Comparison of ENCODE assay signal across 7 cellular contexts in genomic region chr12:55705802-55706402, GRCh38. TPM values are rescaled to one million over a fixed set of nuclear protein-coding genes. Genes with fewer than 3 reads are reported as not detected.
A peak's percentile ranks its signal among the peaks of the same experiment; 100 is the strongest.
DNase-seq lines count a peak whose midpoint lies in the region; ATAC-seq and TF ChIP-seq lines count a peak whose summit lies in the region.

No MANE protein-coding gene starts in this region.

- peaks cover 9% of the 10 kb centered on the region for H3K27me3 Mint-ChIP-seq in glutamatergic neuron (ENCODE audit: unreplicated experiment)

- peak overlapping the region; percentile 87 for H3K27ac Mint-ChIP-seq in glutamatergic neuron (ENCODE audit: unreplicated experiment)

- no peaks in the 10 kb centered on the region for H3K9me2 ChIP-seq in OCI-LY1 (ENCODE audit: low read depth, low read length)

- no peaks in the 10 kb centered on the region for H3K36me3 Mint-ChIP-seq in glutamatergic neuron (ENCODE audit: unreplicated experiment)

- H3K9me3 ChIP-seq in OCI-LY1 (ENCODE audit: low read length) (no peaks in the 10 kb centered on the region), skeletal muscle tissue (ENCODE audit: control insufficient read depth in 3 of 3, low read length in 3 of 3) (no peaks in the 10 kb centered on the region)

- H4K20me1 ChIP-seq in OCI-LY1 (ENCODE audit: insufficient read depth, low read length), result no peaks in the 10 kb centered on the region

- H3K4me3 ChIP-seq in OCI-LY1 (ENCODE audit: low read depth, low read length, poor library complexity, severe bottlenecking), result no peak overlapping the region
- peak overlapping the region; percentile 73 to 97 (median 90) for H3K4me3 ChIP-seq in skeletal muscle tissue (ENCODE audit: low read length in 3 of 3)

- ATAC-seq in GM19035 (IDR thresholded peaks at IDR 0.05; ENCODE audit: unreplicated experiment) (no peak), HG02973 (IDR thresholded peaks at IDR 0.05; ENCODE audit: unreplicated experiment) (no peak)

- H2AFZ ChIP-seq in OCI-LY1 (ENCODE audit: low read length), result no peak overlapping the region

- H3K27me3 ChIP-seq in OCI-LY1 (ENCODE audit: insufficient read depth, low read length) (peaks cover 18% of the 10 kb centered on the region), skeletal muscle tissue (ENCODE audit: control insufficient read depth in 3 of 3, insufficient read depth in 3 of 3, low read length in 3 of 3) (no peaks in the 10 kb centered on the region)

- no peak overlapping the region for H3K27ac ChIP-seq in OCI-LY1 (ENCODE audit: low read depth, low read length, poor library complexity, severe bottlenecking)
- H3K27ac ChIP-seq in skeletal muscle tissue (ENCODE audit: low read depth, low read length), result peak overlapping the region; percentile 89

- peak overlapping the region; percentile 96 for H3K4me3 Mint-ChIP-seq in glutamatergic neuron (ENCODE audit: unreplicated experiment)

- H3K36me3 ChIP-seq in OCI-LY1 (ENCODE audit: insufficient read depth, low read length) (no peaks in the 10 kb centered on the region), skeletal muscle tissue (ENCODE audit: control insufficient read depth in 3 of 3, insufficient read depth in 3 of 3, low read length in 3 of 3) (peaks cover 0 to 3% (median 2%) of the 10 kb centered on the region in 3 donors)

- peaks cover 10% of the 10 kb centered on the region for H3K9me3 Mint-ChIP-seq in glutamatergic neuron (ENCODE audit: unreplicated experiment)

- H3K4me1 ChIP-seq in OCI-LY1 (ENCODE audit: insufficient read depth, low read length, severe bottlenecking) (peaks cover 7% of the 10 kb centered on the region), skeletal muscle tissue (ENCODE audit: control insufficient read depth in 3 of 3, insufficient read depth in 3 of 3, low read length in 3 of 3) (peaks cover 52 to 70% (median 55%) of the 10 kb centered on the region in 3 donors)

- H3K4me2 ChIP-seq in OCI-LY1 (ENCODE audit: low read length), result no peak overlapping the region

- no peaks in the 10 kb centered on the region for H3K79me2 ChIP-seq in OCI-LY1 (ENCODE audit: insufficient read depth, low read length)

- peak; percentile 59 for TF ChIP-seq CTCF in GM12874 (IDR thresholded peaks at IDR 0.05; ENCODE audit: insufficient read depth, low read depth, low read length)
- peak; percentile 81 for TF ChIP-seq CTCF in OCI-LY1 (IDR thresholded peaks at IDR 0.05; ENCODE audit: low read length)
- peak; percentile 68 for TF ChIP-seq CTCF in glutamatergic neuron (IDR thresholded peaks at IDR 0.05; ENCODE audit: partially characterized antibody, unreplicated experiment)

- H3K4me1 Mint-ChIP-seq in glutamatergic neuron (ENCODE audit: low read depth, unreplicated experiment), result peaks cover 19% of the 10 kb centered on the region

- no peak overlapping the region for H3K9ac ChIP-seq in OCI-LY1 (ENCODE audit: low read length)
- peak overlapping the region; percentile 91 to 97 (median 94) for H3K9ac ChIP-seq in skeletal muscle tissue (ENCODE audit: low read depth in 1 of 3, low read length in 3 of 3)

- H3F3A ChIP-seq in OCI-LY1 (ENCODE audit: insufficient read depth, low read length), result no peaks in the 10 kb centered on the region

- DNase-seq in glutamatergic neuron, result no peak
- no peak for DNase-seq in stimulated activated CD4-positive, alpha-beta T cell treated with anti-CD3 and anti-CD28 coated beads, Interleukin-4, amount 100 ng/mL, for 1 hour

RNA-seq across cellular contexts. Expression of gene ITGA7, which starts 1.8 kb away (rescaled TPM):
- 156 TPM for total RNA-seq in glutamatergic neuron (ENCODE audit: unreplicated experiment)
- total RNA-seq in skeletal muscle tissue, result 123 TPM

RNA-seq across cellular contexts. Expression of gene BLOC1S1, which starts 9.9 kb away (rescaled TPM):
- total RNA-seq in glutamatergic neuron (ENCODE audit: unreplicated experiment) (71.2 TPM), skeletal muscle tissue (42.3 TPM)

RNA-seq across cellular contexts. Expression of gene RDH5, which starts 14.3 kb away (rescaled TPM):
- total RNA-seq in glutamatergic neuron (ENCODE audit: unreplicated experiment) (6.6 TPM), skeletal muscle tissue (19.8 TPM)

RNA-seq across cellular contexts. Expression of gene CD63, which starts 22.9 kb away (rescaled TPM):
- 619 TPM for total RNA-seq in glutamatergic neuron (ENCODE audit: unreplicated experiment)
- 1,640 TPM for total RNA-seq in skeletal muscle tissue

RNA-seq across cellular contexts. Expression of gene GDF11, which starts 37.0 kb away (rescaled TPM):
- total RNA-seq in glutamatergic neuron (ENCODE audit: unreplicated experiment), result 52.4 TPM
- 3.1 TPM for total RNA-seq in skeletal muscle tissue
